In the genomic region with DNA sequence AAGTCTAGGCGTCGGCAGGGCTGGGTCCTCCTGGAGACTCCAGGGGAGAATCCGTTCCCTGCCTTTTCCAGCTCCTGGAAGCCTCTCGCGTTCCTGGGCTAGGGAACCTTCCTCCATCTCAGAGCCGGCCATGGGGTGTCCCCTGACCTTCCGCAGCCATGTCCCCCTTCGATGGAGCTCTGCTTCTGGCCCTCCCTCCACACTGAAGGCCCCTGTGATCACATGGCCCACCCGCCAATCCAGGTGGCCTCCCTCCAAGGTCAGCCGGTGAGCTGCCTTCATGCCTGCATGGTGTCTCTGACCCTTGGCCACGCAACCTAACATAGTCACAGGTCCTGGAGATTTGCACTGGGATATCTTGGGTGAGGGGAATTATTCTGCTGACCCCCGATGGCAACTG, we compare ENCODE assay signal across 31 cellular contexts.
"Had no signal": no experiment of that assay in that cellular context is flagged by ENCODE, and none has a peak within 500 bp of the region (broad histone marks: within the 10 kb centered on the region; RNA-seq: fewer than 3 reads in every experiment).

No MANE protein-coding gene starts in this region.

- H3K4me1 ChIP-seq: adrenal gland had no signal

- H3K27ac Mint-ChIP-seq: activated CD4-positive, alpha-beta memory T cell treated with anti-CD3 and anti-CD28 coated beads for 36 hours; activated CD4-positive, alpha-beta T cell treated with anti-CD3 and anti-CD28 coated beads for 36 hours; activated CD4-positive, alpha-beta T cell treated with anti-CD3 and anti-CD28 coated beads, Interleukin-2, amount 10 ng/mL, durations not matched to agents 24 days and 14 days; activated CD8-positive, alpha-beta memory T cell treated with anti-CD3 and anti-CD28 coated beads, Interleukin-2, amount 10 ng/mL, durations not matched to agents 7 days and 5 days; activated CD8-positive, alpha-beta T cell treated with anti-CD3 and anti-CD28 coated beads, Interleukin-2, amount 10 ng/mL, durations not matched to agents 7 days and 5 days; activated naive CD4-positive, alpha-beta T cell treated with anti-CD3 and anti-CD28 coated beads for 36 hours; activated naive CD4-positive, alpha-beta T cell treated with anti-CD3 and anti-CD28 coated beads, Interleukin-2, amount 50 U/mL, for 24 hours; activated naive CD8-positive, alpha-beta T cell treated with anti-CD3 and anti-CD28 coated beads for 36 hours; activated naive CD8-positive, alpha-beta T cell treated with anti-CD3 and anti-CD28 coated beads, Interleukin-2, amount 50 U/mL, for 24 hours; activated T-helper 1 cell treated with anti-CD3 and anti-CD28 coated beads, Interleukin-12 subunit alpha, Interleukin-12 subunit beta, Interleukin-2, Interleukin-4 antibody, amounts not matched to agents 30 ng/mL and 10 ng/mL and 1 ng/mL, durations not matched to agents 14 hours and 24 hours and 36 hours; activated T-helper 2 cell treated with anti-CD3 and anti-CD28 coated beads, Interferon-gamma antibody, Interleukin-2, Interleukin-4, amounts not matched to agents 10 μg/mL and 5 μg/mL and 100 μg/mL, durations not matched to agents 14 hours and 24 hours and 36 hours; endodermal cell had no signal

- H3K4me1 Mint-ChIP-seq: activated CD4-positive, alpha-beta T cell treated with anti-CD3 and anti-CD28 coated beads for 36 hours; activated CD4-positive, alpha-beta T cell treated with anti-CD3 and anti-CD28 coated beads, Interleukin-2, amount 10 ng/mL, durations not matched to agents 24 days and 14 days; activated CD8-positive, alpha-beta memory T cell treated with anti-CD3 and anti-CD28 coated beads, Interleukin-2, amount 10 ng/mL, durations not matched to agents 7 days and 5 days; activated naive CD4-positive, alpha-beta T cell treated with anti-CD3 and anti-CD28 coated beads, Interleukin-2, amount 50 U/mL, for 24 hours; activated naive CD8-positive, alpha-beta T cell treated with anti-CD3 and anti-CD28 coated beads for 36 hours; activated naive CD8-positive, alpha-beta T cell treated with anti-CD3 and anti-CD28 coated beads, Interleukin-2, amount 50 U/mL, for 24 hours had no signal

- FAIRE-seq: colon, frontal cortex had no signal

- H3K4me3 Mint-ChIP-seq: activated CD4-positive, alpha-beta memory T cell treated with anti-CD3 and anti-CD28 coated beads for 36 hours; activated CD4-positive, alpha-beta T cell treated with anti-CD3 and anti-CD28 coated beads for 36 hours; activated CD4-positive, alpha-beta T cell treated with anti-CD3 and anti-CD28 coated beads, Interleukin-2, amount 10 ng/mL, durations not matched to agents 24 days and 14 days; activated CD8-positive, alpha-beta memory T cell treated with anti-CD3 and anti-CD28 coated beads, Interleukin-2, amount 10 ng/mL, durations not matched to agents 7 days and 5 days; activated CD8-positive, alpha-beta T cell treated with anti-CD3 and anti-CD28 coated beads, Interleukin-2, amount 10 ng/mL, durations not matched to agents 7 days and 5 days; activated naive CD4-positive, alpha-beta T cell treated with anti-CD3 and anti-CD28 coated beads for 36 hours; activated naive CD4-positive, alpha-beta T cell treated with anti-CD3 and anti-CD28 coated beads, Interleukin-2, amount 50 U/mL, for 24 hours; activated naive CD8-positive, alpha-beta T cell treated with anti-CD3 and anti-CD28 coated beads for 36 hours; activated naive CD8-positive, alpha-beta T cell treated with anti-CD3 and anti-CD28 coated beads, Interleukin-2, amount 50 U/mL, for 24 hours; activated T-helper 1 cell treated with anti-CD3 and anti-CD28 coated beads, Interleukin-12 subunit alpha, Interleukin-12 subunit beta, Interleukin-2, Interleukin-4 antibody, amounts not matched to agents 30 ng/mL and 10 ng/mL and 1 ng/mL, durations not matched to agents 14 hours and 24 hours and 36 hours; endodermal cell had no signal

- H3K4me3 ChIP-seq: adrenal gland, body of pancreas had no signal

- DNase-seq: activated CD4-positive, alpha-beta memory T cell treated with anti-CD3 and anti-CD28 coated beads for 36 hours; activated CD4-positive, alpha-beta T cell treated with anti-CD3 and anti-CD28 coated beads for 36 hours; activated CD4-positive, alpha-beta T cell treated with anti-CD3 and anti-CD28 coated beads, Interleukin-2, amount 10 ng/mL, durations not matched to agents 24 days and 14 days; activated CD4-positive, CD25-positive, alpha-beta regulatory T cell; activated CD4-positive, CD25-positive, alpha-beta regulatory T cell treated with anti-CD3 and anti-CD28 coated beads, Interleukin-2, amount 50 U/mL, for 72 hours; activated CD8-positive, alpha-beta memory T cell treated with anti-CD3 and anti-CD28 coated beads, Interleukin-2, amount 10 ng/mL, durations not matched to agents 7 days and 5 days; activated CD8-positive, alpha-beta memory T cell treated with anti-CD3 and anti-CD28 coated beads, Interleukin-2, amount 50 U/mL, for 4 hours; activated CD8-positive, alpha-beta T cell treated with anti-CD3 and anti-CD28 coated beads, Interleukin-2, amount 10 ng/mL, durations not matched to agents 7 days and 5 days; activated effector memory CD4-positive, alpha-beta T cell treated with anti-CD3 and anti-CD28 coated beads, Interleukin-2, amount 50 U/mL, for 16 hours; activated naive CD4-positive, alpha-beta T cell treated with anti-CD3 and anti-CD28 coated beads for 36 hours; activated naive CD8-positive, alpha-beta T cell treated with anti-CD3 and anti-CD28 coated beads for 36 hours; activated naive CD8-positive, alpha-beta T cell treated with anti-CD3 and anti-CD28 coated beads, Interleukin-2, amount 50 U/mL, for 24 hours; activated T-cell treated with anti-CD3 and anti-CD28 coated beads, Interleukin-2, amount 50 U/mL, for 1 hour; activated T-cell treated with anti-CD3 and anti-CD28 coated beads, Interleukin-2, amount 50 U/mL, for 48 hours; adrenal gland; amygdala; aorta; body of pancreas; caudate nucleus; cortex of kidney; effector memory CD4-positive, alpha-beta T cell; endodermal cell; foreskin fibroblast; head of caudate nucleus; T-helper 2 cell had no signal

- H3K27ac ChIP-seq: adrenal gland, body of pancreas had no signal

- H3K9me3 ChIP-seq: adrenal gland, body of pancreas had no signal

- ATAC-seq: activated CD4-positive, alpha-beta T cell treated with anti-CD3 and anti-CD28 coated beads for 36 hours; activated CD8-positive, alpha-beta memory T cell treated with anti-CD3 and anti-CD28 coated beads, Interleukin-2, amount 10 ng/mL, durations not matched to agents 7 days and 5 days; activated CD8-positive, alpha-beta T cell treated with anti-CD3 and anti-CD28 coated beads, Interleukin-2, amount 10 ng/mL, durations not matched to agents 7 days and 5 days; activated naive CD8-positive, alpha-beta T cell treated with anti-CD3 and anti-CD28 coated beads, Interleukin-2, amount 50 U/mL, for 24 hours; body of pancreas; esophagus mucosa had no signal

- H3K27me3 ChIP-seq: adrenal gland, body of pancreas had no signal

- H3K27me3 Mint-ChIP-seq: activated CD4-positive, alpha-beta memory T cell treated with anti-CD3 and anti-CD28 coated beads for 36 hours; activated CD4-positive, alpha-beta T cell treated with anti-CD3 and anti-CD28 coated beads for 36 hours; activated CD4-positive, alpha-beta T cell treated with anti-CD3 and anti-CD28 coated beads, Interleukin-2, amount 10 ng/mL, durations not matched to agents 24 days and 14 days; activated CD8-positive, alpha-beta memory T cell treated with anti-CD3 and anti-CD28 coated beads, Interleukin-2, amount 10 ng/mL, durations not matched to agents 7 days and 5 days; activated naive CD4-positive, alpha-beta T cell treated with anti-CD3 and anti-CD28 coated beads, Interleukin-2, amount 50 U/mL, for 24 hours; activated naive CD8-positive, alpha-beta T cell treated with anti-CD3 and anti-CD28 coated beads for 36 hours; activated naive CD8-positive, alpha-beta T cell treated with anti-CD3 and anti-CD28 coated beads, Interleukin-2, amount 50 U/mL, for 24 hours had no signal

- H3K36me3 ChIP-seq: adrenal gland had no signal

- H3K36me3 Mint-ChIP-seq: activated CD4-positive, alpha-beta memory T cell treated with anti-CD3 and anti-CD28 coated beads for 36 hours; activated CD8-positive, alpha-beta memory T cell treated with anti-CD3 and anti-CD28 coated beads, Interleukin-2, amount 10 ng/mL, durations not matched to agents 7 days and 5 days; activated naive CD4-positive, alpha-beta T cell treated with anti-CD3 and anti-CD28 coated beads, Interleukin-2, amount 50 U/mL, for 24 hours had no signal

- H3K9me3 Mint-ChIP-seq: activated CD4-positive, alpha-beta T cell treated with anti-CD3 and anti-CD28 coated beads, Interleukin-2, amount 10 ng/mL, durations not matched to agents 24 days and 14 days; activated naive CD4-positive, alpha-beta T cell treated with anti-CD3 and anti-CD28 coated beads, Interleukin-2, amount 50 U/mL, for 24 hours; activated T-helper 1 cell treated with anti-CD3 and anti-CD28 coated beads, Interleukin-12 subunit alpha, Interleukin-12 subunit beta, Interleukin-2, Interleukin-4 antibody, amounts not matched to agents 30 ng/mL and 10 ng/mL and 1 ng/mL, durations not matched to agents 14 hours and 24 hours and 36 hours; activated T-helper 2 cell treated with anti-CD3 and anti-CD28 coated beads, Interferon-gamma antibody, Interleukin-2, Interleukin-4, amounts not matched to agents 10 μg/mL and 5 μg/mL and 100 μg/mL, durations not matched to agents 14 hours and 24 hours and 36 hours had no signal
